In genomic region chr19:3626473-3627350, GRCh38 we compare ENCODE assay signal across 8 cellular contexts. TPM values are rescaled to one million over a fixed set of nuclear protein-coding genes. Genes with fewer than 3 reads are reported as not detected.
A peak's percentile ranks its signal among the peaks of the same experiment; 100 is the strongest.
DNase-seq lines count a peak whose midpoint lies in the region; ATAC-seq and TF ChIP-seq lines count a peak whose summit lies in the region.

CACTIN (minus strand) TSS chr19:3626790; CDS start chr19:3626762, 28 bp downstream.

- H3K27ac Mint-ChIP-seq in activated T-cell treated with anti-CD3 and anti-CD28 coated beads, Interleukin-2, amount 50 U/mL, for 24 hours = peak within 1 kb of the TSS; percentile 99

- H3K4me1 Mint-ChIP-seq in activated T-cell treated with anti-CD3 and anti-CD28 coated beads, Interleukin-2, amount 50 U/mL, for 24 hours (ENCODE audit: low read depth) = peaks cover 28% of the 10 kb centered on the region

- DNase-seq in DMS 273 (lab: John Stamatoyannopoulos, UW; ENCODE audit: unreplicated experiment) (peak; percentile 100), KBM-7 (peak; percentile 97), epithelial cell of proximal tubule (ENCODE audit: low read depth) (peak; percentile 72), mucosa of gallbladder (ENCODE audit: low spot score) (peak; percentile 98)
- DNase-seq in activated T-cell treated with anti-CD3 and anti-CD28 coated beads, Interleukin-2, amount 50 U/mL, for 24 hours = peak; percentile 99
- peak; percentile 97 to 98 for DNase-seq in stimulated activated CD8-positive, alpha-beta memory T cell treated with anti-CD3 and anti-CD28 coated beads, Interleukin-4, amount 100 ng/mL, for 4 hours (ENCODE audit: low read depth in 2 of 2, low spot score in 1 of 2)

- in situ Hi-C loops in KBM-7 (cut with MboI; ENCODE audit: low pct_unique_long_range_greater_than_20kb, low sequenced_read_pairs) = no loop called here

- TF ChIP-seq CTCF in epithelial cell of proximal tubule (conservative IDR thresholded peaks at IDR 0.05; ENCODE audit: low read depth, low read length) = no peak

- no peaks in the 10 kb centered on the region for H3K9me3 Mint-ChIP-seq in activated T-cell treated with anti-CD3 and anti-CD28 coated beads, Interleukin-2, amount 50 U/mL, for 24 hours

- H3K4me3 ChIP-seq in epithelial cell of proximal tubule (ENCODE audit: low read depth, low read length) = peak within 1 kb of the TSS; percentile 97

- peaks cover 34% of the 10 kb centered on the region for H3K36me3 Mint-ChIP-seq in activated T-cell treated with anti-CD3 and anti-CD28 coated beads, Interleukin-2, amount 50 U/mL, for 24 hours (ENCODE audit: low read depth)

- no peaks in the 10 kb centered on the region for H3K27me3 Mint-ChIP-seq in activated T-cell treated with anti-CD3 and anti-CD28 coated beads, Interleukin-2, amount 50 U/mL, for 24 hours

- ATAC-seq in GM21576 (IDR thresholded peaks at IDR 0.05; ENCODE audit: unreplicated experiment) = peak; percentile 83

- H3K4me3 Mint-ChIP-seq in activated T-cell treated with anti-CD3 and anti-CD28 coated beads, Interleukin-2, amount 50 U/mL, for 24 hours = peak within 1 kb of the TSS; percentile 90

TF ChIP-seq in PFSK-1, 5 proteins besides CTCF, POLR2A, EP300 and RAD21:
- peak; percentile 38; the same call in 1 of the 2 replicates for TF ChIP-seq SIN3A (IDR thresholded peaks at IDR 0.05; ENCODE audit: borderline replicate concordance, insufficient read depth, low read length)
- TF ChIP-seq POLR2AphosphoS5 (IDR thresholded peaks at IDR 0.05; ENCODE audit: low read depth, low read length) = peak; percentile 80
- TF ChIP-seq, protein P1, sequence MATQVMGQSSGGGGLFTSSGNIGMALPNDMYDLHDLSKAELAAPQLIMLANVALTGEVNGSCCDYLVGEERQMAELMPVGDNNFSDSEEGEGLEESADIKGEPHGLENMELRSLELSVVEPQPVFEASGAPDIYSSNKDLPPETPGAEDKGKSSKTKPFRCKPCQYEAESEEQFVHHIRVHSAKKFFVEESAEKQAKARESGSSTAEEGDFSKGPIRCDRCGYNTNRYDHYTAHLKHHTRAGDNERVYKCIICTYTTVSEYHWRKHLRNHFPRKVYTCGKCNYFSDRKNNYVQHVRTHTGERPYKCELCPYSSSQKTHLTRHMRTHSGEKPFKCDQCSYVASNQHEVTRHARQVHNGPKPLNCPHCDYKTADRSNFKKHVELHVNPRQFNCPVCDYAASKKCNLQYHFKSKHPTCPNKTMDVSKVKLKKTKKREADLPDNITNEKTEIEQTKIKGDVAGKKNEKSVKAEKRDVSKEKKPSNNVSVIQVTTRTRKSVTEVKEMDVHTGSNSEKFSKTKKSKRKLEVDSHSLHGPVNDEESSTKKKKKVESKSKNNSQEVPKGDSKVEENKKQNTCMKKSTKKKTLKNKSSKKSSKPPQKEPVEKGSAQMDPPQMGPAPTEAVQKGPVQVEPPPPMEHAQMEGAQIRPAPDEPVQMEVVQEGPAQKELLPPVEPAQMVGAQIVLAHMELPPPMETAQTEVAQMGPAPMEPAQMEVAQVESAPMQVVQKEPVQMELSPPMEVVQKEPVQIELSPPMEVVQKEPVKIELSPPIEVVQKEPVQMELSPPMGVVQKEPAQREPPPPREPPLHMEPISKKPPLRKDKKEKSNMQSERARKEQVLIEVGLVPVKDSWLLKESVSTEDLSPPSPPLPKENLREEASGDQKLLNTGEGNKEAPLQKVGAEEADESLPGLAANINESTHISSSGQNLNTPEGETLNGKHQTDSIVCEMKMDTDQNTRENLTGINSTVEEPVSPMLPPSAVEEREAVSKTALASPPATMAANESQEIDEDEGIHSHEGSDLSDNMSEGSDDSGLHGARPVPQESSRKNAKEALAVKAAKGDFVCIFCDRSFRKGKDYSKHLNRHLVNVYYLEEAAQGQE (IDR thresholded peaks at IDR 0.05; ENCODE audit: insufficient read depth in 1 of 2, low read depth in 2 of 2, low read length in 2 of 2) = no peak
- TF ChIP-seq TAF1 (IDR thresholded peaks at IDR 0.05; ENCODE audit: borderline replicate concordance, insufficient read depth, low read length) = peak; percentile 68; the same call in 1 of the 2 replicates
- TF ChIP-seq FOXP2 (optimal IDR thresholded peaks at IDR 0.05; ENCODE audit: borderline replicate concordance, extremely low read depth, extremely low read length, insufficient read depth) = peak; percentile 68

RNA-seq across cellular contexts. Expression of gene CACTIN, which starts in this region (rescaled TPM):
- 30.8 TPM for polyA plus RNA-seq in PFSK-1 (2012; ENCODE audit: insufficient read length, low read depth)
- total RNA-seq in epithelial cell of proximal tubule (35.0 and 38.9 TPM in 2 replicates), mucosa of gallbladder (25.8 TPM)

Comparison
In these comparisons a context has a peak if more than half of its experiments do, and no peak if none do; other contexts are left out.
1. Peak in every context shown above with its lines: DNase-seq, ATAC-seq and H3K4me3 ChIP-seq.